Comparison of ENCODE assay signal across 13 cellular contexts in the genomic region with DNA sequence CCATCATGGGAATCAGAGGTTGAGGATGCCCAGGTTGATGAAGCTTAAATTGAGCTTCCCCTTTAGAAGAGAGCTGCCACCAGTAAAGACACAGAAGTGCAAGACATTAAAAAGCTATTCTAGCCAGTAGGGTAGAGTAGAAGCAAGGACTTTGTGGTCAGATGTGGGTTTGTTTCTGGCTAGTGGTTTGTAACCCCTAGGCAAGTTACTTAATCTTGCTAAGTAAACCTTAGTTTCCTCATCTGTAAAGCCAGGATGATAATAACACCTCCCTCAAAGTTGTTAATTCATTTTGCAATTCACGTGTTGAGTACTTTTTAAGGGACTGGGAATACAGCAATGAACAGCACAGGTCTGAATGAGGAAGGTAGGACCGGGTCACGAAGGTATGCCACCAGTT. TPM values are rescaled to one million over a fixed set of nuclear protein-coding genes. Genes with fewer than 3 reads are reported as not detected.
DNase-seq lines count a peak whose midpoint lies in the region; ATAC-seq and TF ChIP-seq lines count a peak whose summit lies in the region.
"Had no signal": no experiment of that assay in that cellular context is flagged by ENCODE, and none has a peak within 500 bp of the region (broad histone marks: within the 10 kb centered on the region; RNA-seq: fewer than 3 reads in every experiment).

No MANE protein-coding gene starts in this region.

- H3K27me3 ChIP-seq in hepatocyte: no peaks in the 10 kb centered on the region
- H3K27me3 ChIP-seq: esophagus muscularis mucosa had no signal

- no peaks in the 10 kb centered on the region for H3K36me3 ChIP-seq in hepatocyte (replicated peaks; ENCODE audit: insufficient read depth, low read depth)
- H3K36me3 ChIP-seq: esophagus muscularis mucosa had no signal

- no peak overlapping the region for H3K27ac ChIP-seq in hepatocyte

- ATAC-seq in stimulated activated memory B cell treated with anti-CD40 and anti-IgM and Interleukin-4, amounts not matched to agents 10 μg/mL and 1 μg/mL and 100 μg/mL, for 72 hours: no peak
- ATAC-seq: stimulated activated naive CD8-positive, alpha-beta T cell treated with anti-CD3 and anti-CD28 coated beads, Interleukin-15, Interleukin-2, amounts not matched to agents 100 U/mL and 50 U/mL, for 24 hours had no signal

- H3K9me3 Mint-ChIP-seq in HFFc6: no peaks in the 10 kb centered on the region
- H3K9me3 Mint-ChIP-seq in stimulated activated memory B cell treated with anti-CD40 and anti-IgM and Interleukin-4, amounts not matched to agents 10 μg/mL and 1 μg/mL and 100 μg/mL, for 72 hours: no peaks in the 10 kb centered on the region

- no peaks in the 10 kb centered on the region for H3K27me3 Mint-ChIP-seq in HFFc6 (ENCODE audit: insufficient read depth)
- H3K27me3 Mint-ChIP-seq in stimulated activated memory B cell treated with anti-CD40 and anti-IgM and Interleukin-4, amounts not matched to agents 10 μg/mL and 1 μg/mL and 100 μg/mL, for 72 hours: no peaks in the 10 kb centered on the region
- H3K27me3 Mint-ChIP-seq: activated naive CD8-positive, alpha-beta T cell had no signal

- H3K4me2 ChIP-seq in hepatocyte: peak overlapping the region; percentile 84

- H4K20me1 ChIP-seq in hepatocyte (ENCODE audit: insufficient read depth, poor library complexity, severe bottlenecking): peaks cover 12% of the 10 kb centered on the region

- peaks cover 80% of the 10 kb centered on the region for H3K79me2 ChIP-seq in hepatocyte

- peak overlapping the region; percentile 56; the same call in 1 of the 2 replicates for H3K27ac Mint-ChIP-seq in HFFc6
- H3K27ac Mint-ChIP-seq in stimulated activated memory B cell treated with anti-CD40 and anti-IgM and Interleukin-4, amounts not matched to agents 10 μg/mL and 1 μg/mL and 100 μg/mL, for 72 hours: no peak overlapping the region
- H3K27ac Mint-ChIP-seq: activated naive CD8-positive, alpha-beta T cell had no signal

- peaks cover 71% of the 10 kb centered on the region for H3K4me1 Mint-ChIP-seq in HFFc6 (ENCODE audit: low read depth)
- peaks cover 41% of the 10 kb centered on the region for H3K4me1 Mint-ChIP-seq in stimulated activated memory B cell treated with anti-CD40 and anti-IgM and Interleukin-4, amounts not matched to agents 10 μg/mL and 1 μg/mL and 100 μg/mL, for 72 hours

- peaks cover 11% of the 10 kb centered on the region for H3K36me3 Mint-ChIP-seq in HFFc6 (ENCODE audit: low read depth)
- H3K36me3 Mint-ChIP-seq in stimulated activated memory B cell treated with anti-CD40 and anti-IgM and Interleukin-4, amounts not matched to agents 10 μg/mL and 1 μg/mL and 100 μg/mL, for 72 hours: no peaks in the 10 kb centered on the region
- H3K36me3 Mint-ChIP-seq: activated naive CD8-positive, alpha-beta T cell had no signal

- H2AFZ ChIP-seq in hepatocyte: no peak overlapping the region

- TF ChIP-seq CTCF in HFFc6 (IDR thresholded peaks at IDR 0.05) (no peak), hepatocyte (IDR thresholded peaks at IDR 0.05; ENCODE audit: poor library complexity) (no peak)

- WGBS in hepatocyte (ENCODE audit: low lambda C conversion rate, missing lambda C conversion rate): 92% methylated on average over 3 of the region's 3 CpGs

- H3K4me1 ChIP-seq in hepatocyte (ENCODE audit: insufficient read depth): peaks cover 13% of the 10 kb centered on the region

- no peaks in the 10 kb centered on the region for H3K9me3 ChIP-seq in hepatocyte (ENCODE audit: low read depth)
- H3K9me3 ChIP-seq: esophagus muscularis mucosa had no signal

- no peaks in the 10 kb centered on the region for H3K9me2 ChIP-seq in hepatocyte (replicated peaks; ENCODE audit: insufficient read depth)

- no peak overlapping the region for H3K4me3 ChIP-seq in hepatocyte
- H3K4me3 ChIP-seq: esophagus muscularis mucosa had no signal

- peak; percentile 28 for DNase-seq in CD1c-positive myeloid dendritic cell (ENCODE audit: extremely low spot score)
- no peak for DNase-seq in HFFc6
- DNase-seq in RPMI8226: peak; percentile 37
- DNase-seq in hepatocyte (ENCODE audit: low spot score): no peak
- DNase-seq in globus pallidus (ENCODE audit: low spot score): no peak
- DNase-seq in NCI-H1694 treated with DMSO at 0.1 percent for 48 hours (lab: John Stamatoyannopoulos, UW): no peak
- no peak for DNase-seq in amniotic stem cell (lab: John Stamatoyannopoulos, UW)
- DNase-seq: NCI-H524 treated with DMSO at 0.1 percent for 48 hours; stimulated activated CD4-positive, alpha-beta T cell treated with anti-CD3 and anti-CD28 coated beads, Interleukin-4, amount 100 ng/mL, for 24 hours; stimulated activated naive CD8-positive, alpha-beta T cell treated with anti-CD3 and anti-CD28 coated beads, Interleukin-15, Interleukin-2, amounts not matched to agents 100 U/mL and 50 U/mL, for 24 hours had no signal

- no peak overlapping the region; the same call in 1 of the 2 replicates for H3K4me3 Mint-ChIP-seq in HFFc6
- H3K4me3 Mint-ChIP-seq in stimulated activated memory B cell treated with anti-CD40 and anti-IgM and Interleukin-4, amounts not matched to agents 10 μg/mL and 1 μg/mL and 100 μg/mL, for 72 hours: no peak overlapping the region

RNA-seq across cellular contexts. Expression of a gene that starts 3.6 kb away (rescaled TPM):
- total RNA-seq in HFFc6 (2021; fragmentation: NEBNext Ultra II Directional; extraction: Animal tissue kit (Norgen Biotek cat#: 25700)): 10 to 100 TPM; 52.0 to 64.8 (median 58.6) TPM
- total RNA-seq in hepatocyte: 19.5 and 21.5 TPM in 2 replicates
- 36.7 and 46.3 TPM in 2 replicates for polyA plus RNA-seq in hepatocyte

RNA-seq across cellular contexts. Expression of a gene that starts 58.1 kb away (rescaled TPM):
- total RNA-seq in HFFc6 (2021; fragmentation: NEBNext Ultra II Directional; extraction: Animal tissue kit (Norgen Biotek cat#: 25700)): 10 to 100 TPM; 64.1 to 82.4 (median 69.6) TPM
- total RNA-seq in hepatocyte: 12.7 and 21.6 TPM in 2 replicates
- 41.4 and 43.0 TPM in 2 replicates for polyA plus RNA-seq in hepatocyte

RNA-seq across cellular contexts. Expression of a gene that starts 58.2 kb away (rescaled TPM):
- total RNA-seq in HFFc6 (2021; fragmentation: NEBNext Ultra II Directional; extraction: Animal tissue kit (Norgen Biotek cat#: 25700)): 100 to 1,000 TPM; 103 to 149 (median 125) TPM
- total RNA-seq in hepatocyte: 80.0 and 121 TPM in 2 replicates
- polyA plus RNA-seq in hepatocyte: 67.8 and 83.6 TPM in 2 replicates

Comparison
In these comparisons a context has a peak if more than half of its experiments do, and no peak if none do; other contexts are left out.
1. DNase-seq: peak in CD1c-positive myeloid dendritic cell (single experiment) and RPMI8226 (single experiment); none in HFFc6 (single experiment), hepatocyte (single experiment), globus pallidus (single experiment), NCI-H1694 treated with DMSO at 0.1 percent for 48 hours (single experiment) and amniotic stem cell (single experiment).